ENCODE assay signal across 1 cellular context in genomic region chr10:1048732-1049424, GRCh38.
TF ChIP-seq lines count a peak whose summit lies in the region.

TSS of gene IDI1 (minus strand) at chr10:1049119. CDS start at chr10:1049003, 116 bp downstream.

TF ChIP-seq in HepG2, 621 proteins besides CTCF, POLR2A, EP300 and RAD21 (continued from another document):
- TF ChIP-seq, protein P1, sequence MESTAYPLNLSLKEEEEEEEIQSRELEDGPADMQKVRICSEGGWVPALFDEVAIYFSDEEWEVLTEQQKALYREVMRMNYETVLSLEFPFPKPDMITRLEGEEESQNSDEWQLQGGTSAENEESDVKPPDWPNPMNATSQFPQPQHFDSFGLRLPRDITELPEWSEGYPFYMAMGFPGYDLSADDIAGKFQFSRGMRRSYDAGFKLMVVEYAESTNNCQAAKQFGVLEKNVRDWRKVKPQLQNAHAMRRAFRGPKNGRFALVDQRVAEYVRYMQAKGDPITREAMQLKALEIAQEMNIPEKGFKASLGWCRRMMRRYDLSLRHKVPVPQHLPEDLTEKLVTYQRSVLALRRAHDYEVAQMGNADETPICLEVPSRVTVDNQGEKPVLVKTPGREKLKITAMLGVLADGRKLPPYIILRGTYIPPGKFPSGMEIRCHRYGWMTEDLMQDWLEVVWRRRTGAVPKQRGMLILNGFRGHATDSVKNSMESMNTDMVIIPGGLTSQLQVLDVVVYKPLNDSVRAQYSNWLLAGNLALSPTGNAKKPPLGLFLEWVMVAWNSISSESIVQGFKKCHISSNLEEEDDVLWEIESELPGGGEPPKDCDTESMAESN (CRISPR knock-in tag; conservative IDR thresholded peaks at IDR 0.05): peak; percentile 89
- no peak; the same call in 1 of the 2 replicates for TF ChIP-seq KDM6A (CRISPR knock-in tag; IDR thresholded peaks at IDR 0.05; ENCODE audit: low read depth)
- no peak for TF ChIP-seq ZNF839 (CRISPR knock-in tag; IDR thresholded peaks at IDR 0.05; ENCODE audit: borderline replicate concordance)
- no peak for TF ChIP-seq ZNF17 (CRISPR knock-in tag; IDR thresholded peaks at IDR 0.05)
- peak; percentile 76; the same call in 1 of the 2 replicates for TF ChIP-seq GTF3A (CRISPR knock-in tag; conservative IDR thresholded peaks at IDR 0.05)
- TF ChIP-seq EEA1 (CRISPR knock-in tag; IDR thresholded peaks at IDR 0.05; ENCODE audit: borderline replicate concordance): no peak
- peak; percentile 79 for TF ChIP-seq ARHGAP35 (CRISPR knock-in tag; IDR thresholded peaks at IDR 0.05; ENCODE audit: borderline replicate concordance)
- peak; percentile 48 for TF ChIP-seq TBX2 (CRISPR knock-in tag; IDR thresholded peaks at IDR 0.05; ENCODE audit: borderline replicate concordance)
- peak; percentile 59; the same call in 2 of the 3 replicates for TF ChIP-seq MXI1 (IDR thresholded peaks at IDR 0.05; ENCODE audit: borderline replicate concordance, low read depth, low read length)
- TF ChIP-seq ZNF652 (CRISPR knock-in tag; IDR thresholded peaks at IDR 0.05; ENCODE audit: borderline replicate concordance, low read depth): no peak
